ENCODE assay signal across 8 cellular contexts in genomic region chr12:50074936-50075807, GRCh38. TPM values are rescaled to one million over a fixed set of nuclear protein-coding genes. Genes with fewer than 3 reads are reported as not detected.
DNase-seq lines count a peak whose midpoint lies in the region; ATAC-seq, FAIRE-seq and TF ChIP-seq lines count a peak whose summit lies in the region.

No MANE protein-coding gene starts in this region.

- TF ChIP-seq POLR2A in HepG2 (IDR thresholded peaks at IDR 0.05; ENCODE audit: insufficient read depth in 1 of 2, low read depth in 2 of 2, low read length in 2 of 2), result peak in 1 of 2 experiments; percentile 28; a peak in 1 of 4 replicates

- in situ Hi-C loops in HepG2 (cut with HindIII; ENCODE audit: extremely low pct_ligation_motif_present, low pct_unique_long_range_greater_than_20kb), result loop anchor here (5.0 kb wide), 1 partner anchor 102 kb away; no protein-coding TSS in a partner anchor

- CTCF ChIA-PET in HepG2 (lab: Yijun Ruan, JAX; ENCODE audit: low intra/inter-chr PET ratio, low total read pairs), result interaction anchor here (0.7 to 2.5 kb wide), 8 partner anchors 13 to 240 kb away, joined by 3 to 25 read pairs (median 4); partner anchors contain the start of gene COX14

- H3K36me3 ChIP-seq in ACC112 (ENCODE audit: insufficient read depth, low read length) (no peaks in the 10 kb centered on the region), HepG2 (replicated peaks in 1 of 2; ENCODE audit: control insufficient read depth in 1 of 2, insufficient read depth in 2 of 2, low read length in 2 of 2) (no peaks in the 10 kb centered on the region)

- ATAC-seq in GM18508 (IDR thresholded peaks at IDR 0.05; ENCODE audit: insufficient read depth, unreplicated experiment) (peak; percentile 65), HG03045 (IDR thresholded peaks at IDR 0.05; ENCODE audit: unreplicated experiment) (peak; percentile 72), HepG2 (peak; percentile 93)

- H3K27me3 ChIP-seq in ACC112 (ENCODE audit: insufficient read depth, low read length) (no peaks in the 10 kb centered on the region), HepG2 (ENCODE audit: control insufficient read depth in 1 of 2, insufficient read depth in 2 of 2, low read length in 2 of 2) (peaks cover 1 to 7% of the 10 kb centered on the region in 2 experiments; a peak in 3 of 5 replicates)

- no peak overlapping the region for H3K4me3 ChIP-seq in ACC112 (ENCODE audit: low read depth, low read length)
- H3K4me3 ChIP-seq in HepG2 (replicated peaks in 1 of 3; ENCODE audit: insufficient read depth in 1 of 3, low read depth in 2 of 3, low read length in 3 of 3), result peak overlapping the region; percentile 15 to 63 (median 38); a peak in 5 of 6 replicates

- 0% methylated on average over 3 of the region's 9 CpGs for WGBS in HepG2 (ENCODE audit: low lambda C conversion rate)

- H3K79me2 ChIP-seq in ACC112 (ENCODE audit: control insufficient read depth, insufficient read depth, low read length, unreplicated experiment) (no peaks in the 10 kb centered on the region), HepG2 (ENCODE audit: insufficient read depth, low read length) (no peaks in the 10 kb centered on the region)

- TF ChIP-seq EP300 in HepG2 (IDR thresholded peaks at IDR 0.05; ENCODE audit: low read depth in 2 of 2, low read length in 2 of 2), result no peak
- TF ChIP-seq EP300 in HepG2 (CRISPR knock-in tag; IDR thresholded peaks at IDR 0.05; ENCODE audit: borderline replicate concordance), result no peak

- intact Hi-C loops in HepG2 (cut with micrococcal nuclease; ENCODE audit: unreplicated experiment), result loop anchor here (1.0 to 2.0 kb wide), 4 partner anchors 35 to 100 kb away; partner anchors contain the start of gene CERS5

- TF ChIP-seq RAD21 in HepG2 (CRISPR knock-in tag; IDR thresholded peaks at IDR 0.05), result peak; percentile 99

- peak; percentile 82 for DNase-seq in NCI-H226
- DNase-seq in activated CD4-positive, alpha-beta T cell treated with anti-CD3 and anti-CD28 coated beads for 1 hour, result peak; percentile 71
- peak; percentile 90 for DNase-seq in cerebellum (ENCODE audit: low spot score)
- peak; percentile 82 for DNase-seq in HepG2 (ENCODE audit: low spot score)
- peak; percentile 68 to 81 for DNase-seq in stimulated activated CD4-positive, alpha-beta T cell treated with anti-CD3 and anti-CD28 coated beads, Interleukin-4, amount 100 ng/mL, for 4 hours

- H4K20me1 ChIP-seq in HepG2 (ENCODE audit: insufficient read depth, low read length), result no peaks in the 10 kb centered on the region

- peak overlapping the region; percentile 22 for H2AFZ ChIP-seq in ACC112 (ENCODE audit: low read length, unreplicated experiment)
- H2AFZ ChIP-seq in HepG2 (ENCODE audit: low read length), result peak overlapping the region; percentile 89

- H3K4me1 ChIP-seq in ACC112 (ENCODE audit: control insufficient read depth, insufficient read depth, low read length, unreplicated experiment) (peaks cover 9% of the 10 kb centered on the region), HepG2 (ENCODE audit: insufficient read depth, low read length) (peaks cover 48% of the 10 kb centered on the region)

- TF ChIP-seq CTCF in HepG2 (CRISPR knock-in tag; IDR thresholded peaks at IDR 0.05), result peak; percentile 100

- H3K4me2 ChIP-seq in HepG2 (ENCODE audit: low read depth, low read length), result peak overlapping the region; percentile 96

- peak; percentile 91 for FAIRE-seq in HepG2 (lab: Jason Lieb, UNC)

- H3K27ac ChIP-seq in ACC112 (ENCODE audit: low read depth, low read length) (no peak overlapping the region), HepG2 (ENCODE audit: extremely low read length, insufficient read depth, low read length) (peak overlapping the region; percentile 61)

- POLR2A ChIA-PET in HepG2 (lab: Yijun Ruan, JAX), result interaction anchor here (1.4 to 3.5 kb wide), 3 partner anchors 8 to 37 kb away, joined by 4 to 21 read pairs (median 13); partner anchors contain the start of genes COX14 and SMARCD1

- no TSS peak for BruUV-seq in HepG2 (replicated peaks; lab: Mats Ljungman, UMichigan)

- no peaks in the 10 kb centered on the region for H3K9me3 ChIP-seq in HepG2 (ENCODE audit: low read length)

- H3K9ac ChIP-seq in HepG2 (ENCODE audit: insufficient read depth, low read depth, low read length), result peak overlapping the region; percentile 53

RNA-seq across cellular contexts. Expression of gene SMARCD1, which starts 10.0 kb away (rescaled TPM):
- total RNA-seq in cerebellum, result 61.9 TPM
- 54.6 and 64.9 TPM in 2 replicates for total RNA-seq in HepG2 (2016; rRNA removed; fragmentation: Illumina TruSeq; extraction: Trizol)
- total RNA-seq in HepG2 (2016; cell fraction: cytosol; rRNA removed; fragmentation: Illumina TruSeq; extraction: Trizol; ENCODE audit: low read depth), result 18.3 and 19.3 TPM in 2 replicates
- 53.8 and 56.6 TPM in 2 replicates for total RNA-seq in HepG2 (2016; cell fraction: insoluble cytoplasmic fraction; rRNA removed; fragmentation: Illumina TruSeq; extraction: Trizol)
- 51.5 and 52.7 TPM in 2 replicates for total RNA-seq in HepG2 (2016; cell fraction: membrane; rRNA removed; fragmentation: Illumina TruSeq; extraction: Trizol)
- 46.9 and 61.3 TPM in 2 replicates for total RNA-seq in HepG2 (2016; cell fraction: nucleus; rRNA removed; fragmentation: Illumina TruSeq; extraction: Trizol)
- 51.7 and 55.5 TPM in 2 replicates for polyA plus RNA-seq in HepG2 (2011; rRNA removed)
- 35.2 and 38.4 TPM in 2 replicates for polyA plus RNA-seq in HepG2 (2011; cell fraction: cytosol; rRNA removed)
- 69.3 and 71.6 TPM in 2 replicates for polyA plus RNA-seq in HepG2 (2011; cell fraction: nucleus; rRNA removed)
- 35.8 and 43.5 TPM in 2 replicates for polyA plus RNA-seq in HepG2 (2012)
- polyA plus RNA-seq in HepG2 (2016; cell fraction: cytosol; fragmentation: Illumina TruSeq; extraction: Trizol; ENCODE audit: low read depth), result 12.2 and 14.5 TPM in 2 replicates
- 51.0 and 65.3 TPM in 2 replicates for polyA plus RNA-seq in HepG2 (2016; cell fraction: insoluble cytoplasmic fraction; fragmentation: Illumina TruSeq; extraction: Trizol; ENCODE audit: low read depth)
- 41.4 and 44.8 TPM in 2 replicates for polyA plus RNA-seq in HepG2 (2016; cell fraction: membrane; fragmentation: Illumina TruSeq; extraction: Trizol; ENCODE audit: low read depth)
- polyA plus RNA-seq in HepG2 (2016; cell fraction: nucleus; fragmentation: Illumina TruSeq; extraction: Trizol; ENCODE audit: insufficient read depth, low read depth), result 82.4 and 96.0 TPM in 2 replicates
- 82.5 and 134 TPM in 2 replicates for polyA minus RNA-seq in HepG2 (2011; rRNA and poly(A)+ RNA removed; ENCODE audit: low replicate concordance)
- polyA minus RNA-seq in HepG2 (2011; cell fraction: cytosol; rRNA and poly(A)+ RNA removed), result 41.4 and 46.1 TPM in 2 replicates
- polyA minus RNA-seq in HepG2 (2011; cell fraction: nucleus; rRNA and poly(A)+ RNA removed), result 68.1 and 69.0 TPM in 2 replicates

RNA-seq across cellular contexts. Expression of gene ASIC1, which starts 17.8 kb away (rescaled TPM):
- total RNA-seq in cerebellum (20.5 TPM), HepG2 (2016; rRNA removed; fragmentation: Illumina TruSeq; extraction: Trizol) (0.24 and 0.44 TPM in 2 replicates)
- 0.26 and 0.30 TPM in 2 replicates for total RNA-seq in HepG2 (2016; cell fraction: cytosol; rRNA removed; fragmentation: Illumina TruSeq; extraction: Trizol; ENCODE audit: low read depth)
- total RNA-seq in HepG2 (2016; cell fraction: insoluble cytoplasmic fraction; rRNA removed; fragmentation: Illumina TruSeq; extraction: Trizol), result 0.19 and 1.1 TPM in 2 replicates
- total RNA-seq in HepG2 (2016; cell fraction: membrane; rRNA removed; fragmentation: Illumina TruSeq; extraction: Trizol), result 0.49 and 0.52 TPM in 2 replicates
- total RNA-seq in HepG2 (2016; cell fraction: nucleus; rRNA removed; fragmentation: Illumina TruSeq; extraction: Trizol), result 0.47 and 0.75 TPM in 2 replicates
- 1.3 and 1.5 TPM in 2 replicates for polyA plus RNA-seq in HepG2 (2011; rRNA removed)
- 0.85 and 0.98 TPM in 2 replicates for polyA plus RNA-seq in HepG2 (2011; cell fraction: cytosol; rRNA removed)
- 2.6 and 3.1 TPM in 2 replicates for polyA plus RNA-seq in HepG2 (2011; cell fraction: nucleus; rRNA removed)
- 0.56 and 0.67 TPM in 2 replicates for polyA plus RNA-seq in HepG2 (2012)
- polyA plus RNA-seq in HepG2 (2016; cell fraction: cytosol; fragmentation: Illumina TruSeq; extraction: Trizol; ENCODE audit: low read depth), result 0.34 and 0.51 TPM in 2 replicates
- polyA plus RNA-seq in HepG2 (2016; cell fraction: insoluble cytoplasmic fraction; fragmentation: Illumina TruSeq; extraction: Trizol; ENCODE audit: low read depth), result 0.59 and 0.66 TPM in 2 replicates
- polyA plus RNA-seq in HepG2 (2016; cell fraction: membrane; fragmentation: Illumina TruSeq; extraction: Trizol; ENCODE audit: low read depth), result 0.59 and 0.63 TPM in 2 replicates
- 2.9 and 3.2 TPM in 2 replicates for polyA plus RNA-seq in HepG2 (2016; cell fraction: nucleus; fragmentation: Illumina TruSeq; extraction: Trizol; ENCODE audit: insufficient read depth, low read depth)
- 2.0 and 12.2 TPM in 2 replicates for polyA minus RNA-seq in HepG2 (2011; rRNA and poly(A)+ RNA removed; ENCODE audit: low replicate concordance)
- 0.40 and 0.88 TPM in 2 replicates for polyA minus RNA-seq in HepG2 (2011; cell fraction: cytosol; rRNA and poly(A)+ RNA removed)
- 0.87 and 1.3 TPM in 2 replicates for polyA minus RNA-seq in HepG2 (2011; cell fraction: nucleus; rRNA and poly(A)+ RNA removed)

RNA-seq across cellular contexts. Expression of gene GPD1, which starts 28.6 kb away (rescaled TPM):
- total RNA-seq in cerebellum (1.7 TPM), HepG2 (2016; rRNA removed; fragmentation: Illumina TruSeq; extraction: Trizol) (30.6 and 38.1 TPM in 2 replicates)
- 5.3 and 5.6 TPM in 2 replicates for total RNA-seq in HepG2 (2016; cell fraction: cytosol; rRNA removed; fragmentation: Illumina TruSeq; extraction: Trizol; ENCODE audit: low read depth)
- 31.5 and 38.6 TPM in 2 replicates for total RNA-seq in HepG2 (2016; cell fraction: insoluble cytoplasmic fraction; rRNA removed; fragmentation: Illumina TruSeq; extraction: Trizol)
- total RNA-seq in HepG2 (2016; cell fraction: membrane; rRNA removed; fragmentation: Illumina TruSeq; extraction: Trizol), result 8.7 and 10.6 TPM in 2 replicates
- 10.8 and 11.2 TPM in 2 replicates for total RNA-seq in HepG2 (2016; cell fraction: nucleus; rRNA removed; fragmentation: Illumina TruSeq; extraction: Trizol)
- 3.7 and 7.2 TPM in 2 replicates for polyA plus RNA-seq in HepG2 (2011; rRNA removed)
- polyA plus RNA-seq in HepG2 (2011; cell fraction: cytosol; rRNA removed), result 6.2 and 10.3 TPM in 2 replicates
- 4.8 and 7.4 TPM in 2 replicates for polyA plus RNA-seq in HepG2 (2011; cell fraction: nucleus; rRNA removed)
- polyA plus RNA-seq in HepG2 (2012), result 14.9 and 15.6 TPM in 2 replicates
- polyA plus RNA-seq in HepG2 (2016; cell fraction: cytosol; fragmentation: Illumina TruSeq; extraction: Trizol; ENCODE audit: low read depth), result 4.0 and 4.8 TPM in 2 replicates
- 25.5 and 29.7 TPM in 2 replicates for polyA plus RNA-seq in HepG2 (2016; cell fraction: insoluble cytoplasmic fraction; fragmentation: Illumina TruSeq; extraction: Trizol; ENCODE audit: low read depth)
- 6.4 and 7.3 TPM in 2 replicates for polyA plus RNA-seq in HepG2 (2016; cell fraction: membrane; fragmentation: Illumina TruSeq; extraction: Trizol; ENCODE audit: low read depth)
- polyA plus RNA-seq in HepG2 (2016; cell fraction: nucleus; fragmentation: Illumina TruSeq; extraction: Trizol; ENCODE audit: insufficient read depth, low read depth), result 14.8 and 19.3 TPM in 2 replicates
- polyA minus RNA-seq in HepG2 (2011; rRNA and poly(A)+ RNA removed; ENCODE audit: low replicate concordance), result 2.2 and 5.6 TPM in 2 replicates
- polyA minus RNA-seq in HepG2 (2011; cell fraction: cytosol; rRNA and poly(A)+ RNA removed), result 2.0 and 3.5 TPM in 2 replicates
- 5.7 and 8.7 TPM in 2 replicates for polyA minus RNA-seq in HepG2 (2011; cell fraction: nucleus; rRNA and poly(A)+ RNA removed)

RNA-seq across cellular contexts. Expression of gene COX14, which starts 36.9 kb away (rescaled TPM):
- total RNA-seq in cerebellum, result 15.3 TPM
- total RNA-seq in HepG2 (2016; rRNA removed; fragmentation: Illumina TruSeq; extraction: Trizol), result 71.6 and 82.0 TPM in 2 replicates
- 62.2 and 107 TPM in 2 replicates for total RNA-seq in HepG2 (2016; cell fraction: cytosol; rRNA removed; fragmentation: Illumina TruSeq; extraction: Trizol; ENCODE audit: low read depth)
- total RNA-seq in HepG2 (2016; cell fraction: insoluble cytoplasmic fraction; rRNA removed; fragmentation: Illumina TruSeq; extraction: Trizol), result 70.2 and 88.8 TPM in 2 replicates
- 84.4 and 106 TPM in 2 replicates for total RNA-seq in HepG2 (2016; cell fraction: membrane; rRNA removed; fragmentation: Illumina TruSeq; extraction: Trizol)
- total RNA-seq in HepG2 (2016; cell fraction: nucleus; rRNA removed; fragmentation: Illumina TruSeq; extraction: Trizol), result 18.4 and 19.5 TPM in 2 replicates
- 53.0 and 55.0 TPM in 2 replicates for polyA plus RNA-seq in HepG2 (2011; rRNA removed)
- 64.0 and 68.8 TPM in 2 replicates for polyA plus RNA-seq in HepG2 (2011; cell fraction: cytosol; rRNA removed)
- 15.7 and 16.8 TPM in 2 replicates for polyA plus RNA-seq in HepG2 (2011; cell fraction: nucleus; rRNA removed)
- polyA plus RNA-seq in HepG2 (2012), result 30.1 and 33.7 TPM in 2 replicates
- polyA plus RNA-seq in HepG2 (2016; cell fraction: cytosol; fragmentation: Illumina TruSeq; extraction: Trizol; ENCODE audit: low read depth), result 46.3 and 86.6 TPM in 2 replicates
- 52.0 and 58.2 TPM in 2 replicates for polyA plus RNA-seq in HepG2 (2016; cell fraction: insoluble cytoplasmic fraction; fragmentation: Illumina TruSeq; extraction: Trizol; ENCODE audit: low read depth)
- polyA plus RNA-seq in HepG2 (2016; cell fraction: membrane; fragmentation: Illumina TruSeq; extraction: Trizol; ENCODE audit: low read depth), result 51.4 and 62.9 TPM in 2 replicates
- polyA plus RNA-seq in HepG2 (2016; cell fraction: nucleus; fragmentation: Illumina TruSeq; extraction: Trizol; ENCODE audit: insufficient read depth, low read depth), result 29.1 and 31.5 TPM in 2 replicates
- polyA minus RNA-seq in HepG2 (2011; rRNA and poly(A)+ RNA removed; ENCODE audit: low replicate concordance), result 27.5 and 131 TPM in 2 replicates
- polyA minus RNA-seq in HepG2 (2011; cell fraction: cytosol; rRNA and poly(A)+ RNA removed), result 8.7 and 10.3 TPM in 2 replicates
- 10.3 and 10.8 TPM in 2 replicates for polyA minus RNA-seq in HepG2 (2011; cell fraction: nucleus; rRNA and poly(A)+ RNA removed)

RNA-seq across cellular contexts. Expression of gene RACGAP1, which starts 49.9 kb away (rescaled TPM):
- total RNA-seq in cerebellum (38.3 TPM), HepG2 (2016; rRNA removed; fragmentation: Illumina TruSeq; extraction: Trizol) (57.9 and 95.5 TPM in 2 replicates)
- 19.2 and 25.1 TPM in 2 replicates for total RNA-seq in HepG2 (2016; cell fraction: cytosol; rRNA removed; fragmentation: Illumina TruSeq; extraction: Trizol; ENCODE audit: low read depth)
- 56.8 and 91.5 TPM in 2 replicates for total RNA-seq in HepG2 (2016; cell fraction: insoluble cytoplasmic fraction; rRNA removed; fragmentation: Illumina TruSeq; extraction: Trizol)
- 22.2 and 24.7 TPM in 2 replicates for total RNA-seq in HepG2 (2016; cell fraction: membrane; rRNA removed; fragmentation: Illumina TruSeq; extraction: Trizol)
- 29.8 and 36.8 TPM in 2 replicates for total RNA-seq in HepG2 (2016; cell fraction: nucleus; rRNA removed; fragmentation: Illumina TruSeq; extraction: Trizol)
- polyA plus RNA-seq in HepG2 (2011; rRNA removed), result 14.0 and 16.7 TPM in 2 replicates
- polyA plus RNA-seq in HepG2 (2011; cell fraction: cytosol; rRNA removed), result 11.8 and 12.2 TPM in 2 replicates
- polyA plus RNA-seq in HepG2 (2011; cell fraction: nucleus; rRNA removed), result 15.3 and 17.4 TPM in 2 replicates
- 13.0 and 24.8 TPM in 2 replicates for polyA plus RNA-seq in HepG2 (2012)
- 3.3 and 3.8 TPM in 2 replicates for polyA plus RNA-seq in HepG2 (2016; cell fraction: cytosol; fragmentation: Illumina TruSeq; extraction: Trizol; ENCODE audit: low read depth)
- polyA plus RNA-seq in HepG2 (2016; cell fraction: insoluble cytoplasmic fraction; fragmentation: Illumina TruSeq; extraction: Trizol; ENCODE audit: low read depth), result 55.6 and 59.8 TPM in 2 replicates
- 8.3 and 9.6 TPM in 2 replicates for polyA plus RNA-seq in HepG2 (2016; cell fraction: membrane; fragmentation: Illumina TruSeq; extraction: Trizol; ENCODE audit: low read depth)
- polyA plus RNA-seq in HepG2 (2016; cell fraction: nucleus; fragmentation: Illumina TruSeq; extraction: Trizol; ENCODE audit: insufficient read depth, low read depth), result 35.4 and 37.2 TPM in 2 replicates
- polyA minus RNA-seq in HepG2 (2011; rRNA and poly(A)+ RNA removed; ENCODE audit: low replicate concordance), result 65.5 and 353 TPM in 2 replicates
- polyA minus RNA-seq in HepG2 (2011; cell fraction: cytosol; rRNA and poly(A)+ RNA removed), result 20.2 and 21.7 TPM in 2 replicates
- polyA minus RNA-seq in HepG2 (2011; cell fraction: nucleus; rRNA and poly(A)+ RNA removed), result 17.5 and 21.2 TPM in 2 replicates

Comparison
In these comparisons a context has a peak if more than half of its experiments do, and no peak if none do; other contexts are left out.
1. RNA of gene ASIC1, which starts 17.8 kb away (total RNA-seq): 20.5 TPM in cerebellum (single experiment); 0.19 to 1.1 TPM in HepG2; every median in the first group is over 10 times any median in the second.
2. Peak in every context shown above with its lines, with median percentiles within 50 percentile points of each other: ATAC-seq and DNase-seq.